In genomic region chr13:51004111-51004865, GRCh38 we compare ENCODE assay signal across 23 cellular contexts.
"Had no signal": no experiment of that assay in that cellular context is flagged by ENCODE, and none has a peak within 500 bp of the region (broad histone marks: within the 10 kb centered on the region; RNA-seq: fewer than 3 reads in every experiment).

No MANE protein-coding gene starts in this region.

- H3K27ac ChIP-seq: brain microvascular endothelial cell, spleen, testis had no signal

- H3K36me3 ChIP-seq: brain microvascular endothelial cell, spleen, uterus had no signal

- ATAC-seq: effector memory CD8-positive, alpha-beta T cell; esophagus mucosa; left ventricle myocardium superior had no signal

- FAIRE-seq: endothelial cell of umbilical vein, frontal cortex had no signal

- H3K4me1 ChIP-seq: spleen, testis had no signal

- H3K27me3 ChIP-seq: brain microvascular endothelial cell, testis, uterus had no signal

- H3K4me3 ChIP-seq: spleen, testis, uterus had no signal

- H3K9me3 ChIP-seq: spleen, testis, uterus had no signal

- DNase-seq: activated CD4-positive, alpha-beta T cell treated with anti-CD3 and anti-CD28 coated beads for 1 hour; activated CD4-positive, alpha-beta T cell treated with anti-CD3 and anti-CD28 coated beads, Interleukin-2, amount 50 U/mL, for 1 hour; activated gamma-delta T cell treated with Interleukin-2 at 50 U/mL for 16 hours; activated T-cell treated with anti-CD3 and anti-CD28 coated beads, Interleukin-2, amount 50 U/mL, for 1 hour; aorta; brain microvascular endothelial cell; central memory CD4-positive, alpha-beta T cell; effector memory CD8-positive, alpha-beta T cell; head of caudate nucleus; hypothalamus; left ventricle myocardium superior; midbrain; retina; spleen; stimulated activated CD4-positive, alpha-beta T cell treated with anti-CD3 and anti-CD28 coated beads, Interleukin-4, amount 100 ng/mL, for 1 hour; stimulated activated naive CD4-positive, alpha-beta T cell; T-helper 9 cell; testis; trophoblast cell; uterus had no signal
